In genomic region chr3:50734985-50735384, GRCh38 we compare ENCODE assay signal across 1 cellular context.
"Had no signal": no experiment of that assay in that cellular context is flagged by ENCODE, and none has a peak within 500 bp of the region (broad histone marks: within the 10 kb centered on the region; RNA-seq: fewer than 3 reads in every experiment).

No MANE protein-coding gene starts in this region.

- ATAC-seq: GM12878 had no signal

- H3K4me3 ChIP-seq: GM12878 had no signal
